1 cellular context compared by ENCODE assay signal in genomic region chr19:532578-533484, GRCh38.
TF ChIP-seq lines count a peak whose summit lies in the region.

No MANE protein-coding gene starts in this region.

TF ChIP-seq in K562, 482 proteins besides CTCF, POLR2A, EP300 and RAD21 (continues in another document):
- TF ChIP-seq GABPB1 (CRISPR knock-in tag; IDR thresholded peaks at IDR 0.05) (peak; percentile 44), PATZ1 (CRISPR knock-in tag; IDR thresholded peaks at IDR 0.05; ENCODE audit: borderline replicate concordance) (no peak), CAMTA2 (CRISPR knock-in tag; conservative IDR thresholded peaks at IDR 0.05) (no peak), BRCA1 (IDR thresholded peaks at IDR 0.05) (no peak), BRCA1 (CRISPR knock-in tag; IDR thresholded peaks at IDR 0.05) (peak; percentile 58; the same call in 1 of the 2 replicates), CREM (IDR thresholded peaks at IDR 0.05; ENCODE audit: low read depth) (peak; percentile 70), UBTF (IDR thresholded peaks at IDR 0.05; ENCODE audit: borderline replicate concordance in 1 of 2, low read depth in 2 of 2, low read length in 2 of 2) (0 out of 4 replicates have a peak, but pooled peaks of 1 of the 2 experiments have one; percentile 60), CREB3L1 (IDR thresholded peaks at IDR 0.05; ENCODE audit: borderline replicate concordance, low read depth) (0 out of 2 replicates have a peak, but pooled peaks have one; percentile 20), SMC3 (conservative IDR thresholded peaks at IDR 0.05; ENCODE audit: insufficient read depth, low read depth, low read length) (peak; percentile 41; the same call in 1 of the 2 replicates), SIX5 (IDR thresholded peaks at IDR 0.05; ENCODE audit: borderline replicate concordance in 1 of 2, insufficient read depth in 1 of 2, low read depth in 1 of 2, low read length in 2 of 2) (no peak), BCLAF1 (IDR thresholded peaks at IDR 0.05; ENCODE audit: borderline replicate concordance in 1 of 2, control insufficient read depth in 1 of 2, low read depth in 2 of 2, low read length in 1 of 2) (0 out of 4 replicates have a peak, but pooled peaks of 1 of the 2 experiments have one; percentile 22), ZBTB8A (IDR thresholded peaks at IDR 0.05; ENCODE audit: partially characterized antibody) (no peak), SAFB (IDR thresholded peaks at IDR 0.05; ENCODE audit: borderline replicate concordance, low read depth, low read length) (no peak; the same call in 1 of the 2 replicates), DLX4 (CRISPR knock-in tag; IDR thresholded peaks at IDR 0.05) (no peak), ZMIZ1 (IDR thresholded peaks at IDR 0.05; ENCODE audit: low read depth in 2 of 2, low read length in 2 of 2) (no peak), KAT7 (CRISPR knock-in tag; IDR thresholded peaks at IDR 0.05; ENCODE audit: borderline replicate concordance) (peak; percentile 59; the same call in 1 of the 2 replicates), ZNF77 (CRISPR knock-in tag; IDR thresholded peaks at IDR 0.05) (no peak), ARID1B (IDR thresholded peaks at IDR 0.05) (peak; percentile 57), THAP7 (CRISPR knock-in tag; IDR thresholded peaks at IDR 0.05) (no peak), XRCC5 (IDR thresholded peaks at IDR 0.05; ENCODE audit: low read depth, low read length) (0 out of 2 replicates have a peak, but pooled peaks have one; percentile 39), ZNF311 (CRISPR knock-in tag; IDR thresholded peaks at IDR 0.05) (no peak), ARNT (IDR thresholded peaks at IDR 0.05) (peak in 1 of 2 experiments; percentile 43; a peak in 1 of 4 replicates), ZNF280A (IDR thresholded peaks at IDR 0.05; ENCODE audit: low read depth, partially characterized antibody) (no peak), WHSC1 (IDR thresholded peaks at IDR 0.05; ENCODE audit: low read length) (no peak), ETV5 (CRISPR knock-in tag; IDR thresholded peaks at IDR 0.05; ENCODE audit: low read depth) (peak; percentile 59; the same call in 1 of the 2 replicates), ZNF511 (CRISPR knock-in tag; IDR thresholded peaks at IDR 0.05) (no peak; the same call in 1 of the 2 replicates), YY1 (IDR thresholded peaks at IDR 0.05; ENCODE audit: borderline replicate concordance in 1 of 3, control insufficient read depth in 1 of 3, extremely low read depth in 1 of 3, insufficient read depth in 3 of 3, insufficient read length in 1 of 3, insufficient replicate concordance in 2 of 3, low read depth in 1 of 3, low read length in 2 of 3) (peak in 1 of 3 experiments; percentile 11), ZNF133 (CRISPR knock-in tag; IDR thresholded peaks at IDR 0.05) (no peak), MTF1 (CRISPR knock-in tag; IDR thresholded peaks at IDR 0.05; ENCODE audit: borderline replicate concordance) (no peak), CHAMP1 (IDR thresholded peaks at IDR 0.05) (no peak), NKRF (IDR thresholded peaks at IDR 0.05; ENCODE audit: borderline replicate concordance) (peak; percentile 38; the same call in 1 of the 2 replicates), POLR2H (tag; IDR thresholded peaks at IDR 0.05; ENCODE audit: low read depth) (no peak)
